Comparison of ENCODE assay signal across 17 cellular contexts in the genomic region with DNA sequence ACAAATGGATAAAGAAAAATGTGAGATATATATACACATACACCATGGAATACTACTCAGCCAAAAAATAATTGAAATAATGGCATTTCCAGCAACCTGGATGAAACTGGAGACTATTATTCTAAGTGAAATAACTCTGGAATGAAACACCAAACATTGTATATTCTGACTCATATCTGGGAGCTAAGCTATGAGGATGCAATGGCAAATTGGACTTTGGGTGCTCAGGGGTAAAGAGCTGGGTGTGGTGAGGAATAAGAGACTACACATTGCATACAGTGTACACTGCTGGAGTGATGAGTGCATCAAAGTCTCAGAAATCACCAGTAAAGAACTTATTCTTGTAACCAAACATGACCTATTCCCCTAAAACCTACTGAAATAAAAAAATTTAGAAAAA.
DNase-seq lines count a peak whose midpoint lies in the region; ATAC-seq and TF ChIP-seq lines count a peak whose summit lies in the region.
"Had no signal": no experiment of that assay in that cellular context is flagged by ENCODE, and none has a peak within 500 bp of the region (broad histone marks: within the 10 kb centered on the region; RNA-seq: fewer than 3 reads in every experiment).

No MANE protein-coding gene starts in this region.

- DNase-seq in MCF 10A (ENCODE audit: unreplicated experiment) (peak; percentile 11), breast epithelium (ENCODE audit: low spot score in 2 of 2) (no peak), mammary epithelial cell (peak; percentile 32), foreskin keratinocyte (peak; percentile 8 to 64), middle frontal gyrus (ENCODE audit: extremely low spot score, low spot score) (no peak), HFFc6 (no peak), NCI-H2196 treated with DMSO at 0.1 percent for 48 hours (lab: John Stamatoyannopoulos, UW; ENCODE audit: unreplicated experiment) (no peak)
- DNase-seq: CD8-positive, alpha-beta T cell; COR-L47; DMS153; DMS79 treated with DMSO at 0.1 percent for 48 hours; EL; GDM1 had no signal

- H2AFZ ChIP-seq in mammary epithelial cell (ENCODE audit: low read depth, low read length): no peak overlapping the region

- H3K9me3 Mint-ChIP-seq in MCF 10A (ENCODE audit: unreplicated experiment) (no peaks in the 10 kb centered on the region), HFFc6 (peaks cover 41% of the 10 kb centered on the region)

- peak; percentile 43 for ATAC-seq in foreskin keratinocyte
- ATAC-seq: CD8-positive, alpha-beta T cell; HCT116; HepG2 had no signal

- intact Hi-C loops in MCF 10A (cut with micrococcal nuclease) (no loop called here), breast epithelium (cut with DNase I; ENCODE audit: low total_unique reads) (no loop called here), mammary epithelial cell (cut with micrococcal nuclease) (no loop called here)

- BruUV-seq in MCF 10A (replicated peaks; lab: Mats Ljungman, UMichigan) (no TSS peak), mammary epithelial cell (replicated peaks; lab: Mats Ljungman, UMichigan) (no TSS peak)

- H3K36me3 Mint-ChIP-seq in MCF 10A (ENCODE audit: insufficient read depth, unreplicated experiment) (peaks cover 6% of the 10 kb centered on the region), HFFc6 (ENCODE audit: low read depth) (peaks cover 6% of the 10 kb centered on the region; the same call in 1 of the 2 replicates)
- H3K36me3 Mint-ChIP-seq: CD14-positive monocyte; CD8-positive, alpha-beta T cell had no signal

- H3K4me2 ChIP-seq in mammary epithelial cell (ENCODE audit: insufficient read depth, low read depth, low read length): no peak overlapping the region

- H3K27me3 Mint-ChIP-seq in MCF 10A (ENCODE audit: insufficient read depth, unreplicated experiment): no peaks in the 10 kb centered on the region
- no peaks in the 10 kb centered on the region for H3K27me3 Mint-ChIP-seq in HFFc6 (ENCODE audit: insufficient read depth)

- H3K27me3 ChIP-seq in breast epithelium (no peaks in the 10 kb centered on the region), mammary epithelial cell (ENCODE audit: insufficient read depth, low read length) (no peaks in the 10 kb centered on the region), foreskin keratinocyte (no peaks in the 10 kb centered on the region)

- H3K4me3 Mint-ChIP-seq in MCF 10A (ENCODE audit: unreplicated experiment) (no peak overlapping the region), HFFc6 (no peak overlapping the region)
- H3K4me3 Mint-ChIP-seq: CD14-positive monocyte; CD8-positive, alpha-beta T cell had no signal

- H3K9me3 ChIP-seq in breast epithelium (peaks cover 0 to 13% of the 10 kb centered on the region in 2 donors), mammary epithelial cell (replicated peaks; ENCODE audit: insufficient read depth, low read length) (no peaks in the 10 kb centered on the region)

- H3K27ac Mint-ChIP-seq in MCF 10A (ENCODE audit: low read depth, unreplicated experiment) (no peak overlapping the region), HFFc6 (no peak overlapping the region)
- H3K27ac Mint-ChIP-seq: CD14-positive monocyte; CD8-positive, alpha-beta T cell had no signal

- H3K4me1 Mint-ChIP-seq in MCF 10A (ENCODE audit: insufficient read depth, unreplicated experiment): no peaks in the 10 kb centered on the region
- H3K4me1 Mint-ChIP-seq in HFFc6 (ENCODE audit: low read depth): no peaks in the 10 kb centered on the region
- H3K4me1 Mint-ChIP-seq: CD14-positive monocyte had no signal

- H3K9ac ChIP-seq in mammary epithelial cell (ENCODE audit: insufficient read depth, low read length): no peak overlapping the region

- H4K20me1 ChIP-seq in mammary epithelial cell (ENCODE audit: insufficient read depth, low read length): no peaks in the 10 kb centered on the region

- H3K27ac ChIP-seq in breast epithelium (no peak overlapping the region), mammary epithelial cell (ENCODE audit: insufficient read depth, low read depth, low read length) (no peak overlapping the region), foreskin keratinocyte (no peak overlapping the region)
- H3K27ac ChIP-seq: 22Rv1 had no signal

- H3K4me1 ChIP-seq in breast epithelium: no peaks in the 10 kb centered on the region
- no peaks in the 10 kb centered on the region for H3K4me1 ChIP-seq in mammary epithelial cell (ENCODE audit: insufficient read depth, low read length)
- H3K4me1 ChIP-seq in foreskin keratinocyte: peaks cover 3% of the 10 kb centered on the region

- CTCF ChIA-PET in MCF 10A (lab: Yijun Ruan, JAX) (no interaction called here), mammary epithelial cell (lab: Charles Lee; ENCODE audit: low non-redundant PET) (no interaction called here)

- in situ Hi-C loops in mammary epithelial cell (cut with MboI; ENCODE audit: low sequenced_read_pairs in 2 of 2): no loop called here

- no peak for TF ChIP-seq POLR2A in breast epithelium (IDR thresholded peaks at IDR 0.05)

- dilution Hi-C loops in mammary epithelial cell (cut with HindIII; ENCODE audit: low sequenced_read_pairs): no loop called here

- POLR2A ChIA-PET in MCF 10A (lab: Yijun Ruan, JAX): no interaction called here

- no peaks in the 10 kb centered on the region for H3K79me2 ChIP-seq in mammary epithelial cell (ENCODE audit: insufficient read depth, low read length)

- H3K36me3 ChIP-seq in breast epithelium: no peaks in the 10 kb centered on the region
- no peaks in the 10 kb centered on the region for H3K36me3 ChIP-seq in mammary epithelial cell (ENCODE audit: insufficient read depth, low read length)

- no peak overlapping the region for H3K4me3 ChIP-seq in breast epithelium
- no peak overlapping the region for H3K4me3 ChIP-seq in mammary epithelial cell (replicated peaks in 1 of 3; ENCODE audit: insufficient read depth in 1 of 3, low read depth in 2 of 3, low read length in 3 of 3)

- no peak for TF ChIP-seq CTCF in MCF 10A (IDR thresholded peaks at IDR 0.05; ENCODE audit: unreplicated experiment)
- no peak for TF ChIP-seq CTCF in breast epithelium (IDR thresholded peaks at IDR 0.05)
- no peak for TF ChIP-seq CTCF in mammary epithelial cell (conservative IDR thresholded peaks at IDR 0.05 in 1 of 2, IDR thresholded peaks at IDR 0.05 in 1 of 2; ENCODE audit: extremely low read depth in 1 of 2, insufficient read depth in 1 of 2, low read depth in 1 of 2, low read length in 2 of 2)
- TF ChIP-seq CTCF in foreskin keratinocyte (conservative IDR thresholded peaks at IDR 0.05): no peak
- no peak for TF ChIP-seq CTCF in HFFc6 (IDR thresholded peaks at IDR 0.05)

Comparison
In these comparisons a context has a peak if more than half of its experiments do, and no peak if none do; other contexts are left out.
1. DNase-seq: peak in MCF 10A (single experiment), mammary epithelial cell (single experiment) and foreskin keratinocyte (2 of 2); none in breast epithelium (0 of 2), middle frontal gyrus (single experiment), HFFc6 (single experiment) and NCI-H2196 treated with DMSO at 0.1 percent for 48 hours (single experiment).